In genomic region chrX:119468930-119469635, GRCh38 we compare ENCODE assay signal across 1 cellular context.
TF ChIP-seq lines count a peak whose summit lies in the region.

No MANE protein-coding gene starts in this region.

TF ChIP-seq in K562, 482 proteins besides CTCF, POLR2A, EP300 and RAD21 (continued from another document and continues in another):
- TF ChIP-seq ZNF121 (CRISPR knock-in tag; conservative IDR thresholded peaks at IDR 0.05) = no peak
- no peak; a peak in 2 of 4 replicates for TF ChIP-seq ZNF639 (CRISPR knock-in tag; conservative IDR thresholded peaks at IDR 0.05 in 1 of 2, IDR thresholded peaks at IDR 0.05 in 1 of 2)
- TF ChIP-seq ATF1 (CRISPR knock-in tag; IDR thresholded peaks at IDR 0.05) = no peak; the same call in none of the 2 replicates
- TF ChIP-seq ATF1 (tag; IDR thresholded peaks at IDR 0.05) = peak; percentile 93
- no peak for TF ChIP-seq ZBTB49 (CRISPR knock-in tag; IDR thresholded peaks at IDR 0.05; ENCODE audit: borderline replicate concordance)
- TF ChIP-seq ZNF324 (CRISPR knock-in tag; IDR thresholded peaks at IDR 0.05) = no peak
- peak; percentile 72; the same call in 1 of the 2 replicates for TF ChIP-seq CBX1 (IDR thresholded peaks at IDR 0.05; ENCODE audit: low read depth)
- TF ChIP-seq CREB1 (IDR thresholded peaks at IDR 0.05) = peak; percentile 94
- peak; percentile 93 for TF ChIP-seq CREB1 (CRISPR knock-in tag; IDR thresholded peaks at IDR 0.05)
- TF ChIP-seq KHSRP (IDR thresholded peaks at IDR 0.05) = no peak
- TF ChIP-seq KDM4B (IDR thresholded peaks at IDR 0.05; ENCODE audit: borderline replicate concordance in 2 of 2, low read depth in 1 of 2) = no peak
- peak in 1 of 2 experiments; percentile 48; a peak in 2 of 4 replicates for TF ChIP-seq MAZ (CRISPR knock-in tag; conservative IDR thresholded peaks at IDR 0.05 in 1 of 2, IDR thresholded peaks at IDR 0.05 in 1 of 2)
- TF ChIP-seq NFE2 (IDR thresholded peaks at IDR 0.05; ENCODE audit: low read depth) = no peak
- TF ChIP-seq SRSF9 (IDR thresholded peaks at IDR 0.05; ENCODE audit: borderline replicate concordance, low read depth, low read length) = no peak
- TF ChIP-seq ZNF175 (CRISPR knock-in tag; IDR thresholded peaks at IDR 0.05; ENCODE audit: low read depth) = no peak
- peak in 1 of 2 experiments; percentile 70; a peak in 1 of 4 replicates for TF ChIP-seq RCOR1 (IDR thresholded peaks at IDR 0.05; ENCODE audit: borderline replicate concordance in 1 of 2, low read depth in 2 of 2, low read length in 2 of 2)
- no peak for TF ChIP-seq MITF (IDR thresholded peaks at IDR 0.05)
- TF ChIP-seq MTA3 (IDR thresholded peaks at IDR 0.05; ENCODE audit: borderline replicate concordance) = peak; percentile 52; the same call in 1 of the 2 replicates
- TF ChIP-seq FOXO4 (CRISPR knock-in tag; IDR thresholded peaks at IDR 0.05) = no peak
- peak; percentile 92 for TF ChIP-seq GABPA (tag; conservative IDR thresholded peaks at IDR 0.05; ENCODE audit: low read depth)
- TF ChIP-seq ZNF224 (CRISPR knock-in tag; IDR thresholded peaks at IDR 0.05) = no peak
- no peak for TF ChIP-seq ZNF398 (CRISPR knock-in tag; IDR thresholded peaks at IDR 0.05)
- no peak for TF ChIP-seq CHAMP1 (IDR thresholded peaks at IDR 0.05)
- TF ChIP-seq ZNF778 (CRISPR knock-in tag; IDR thresholded peaks at IDR 0.05) = no peak
- TF ChIP-seq ZNF124 (CRISPR knock-in tag; IDR thresholded peaks at IDR 0.05) = no peak
- TF ChIP-seq GTF3C2 (IDR thresholded peaks at IDR 0.05; ENCODE audit: borderline replicate concordance, extremely low read depth, insufficient read length) = no peak
- peak; percentile 26; the same call in 1 of the 2 replicates for TF ChIP-seq ZBTB7A (IDR thresholded peaks at IDR 0.05; ENCODE audit: borderline replicate concordance, control insufficient read depth, low read depth, low read length)
- TF ChIP-seq TOE1 (IDR thresholded peaks at IDR 0.05; ENCODE audit: borderline replicate concordance) = no peak
- TF ChIP-seq TOE1 (CRISPR knock-in tag; IDR thresholded peaks at IDR 0.05; ENCODE audit: borderline replicate concordance, low read depth) = no peak
- TF ChIP-seq HMG20B (CRISPR knock-in tag; IDR thresholded peaks at IDR 0.05) = no peak
- TF ChIP-seq XRCC3 (IDR thresholded peaks at IDR 0.05) = no peak
- TF ChIP-seq FOXA1 (IDR thresholded peaks at IDR 0.05; ENCODE audit: borderline replicate concordance) = no peak
- no peak for TF ChIP-seq FOS (IDR thresholded peaks at IDR 0.05; ENCODE audit: extremely low read depth, insufficient read length)
- TF ChIP-seq ZNF518B (CRISPR knock-in tag; IDR thresholded peaks at IDR 0.05) = no peak
- no peak for TF ChIP-seq ZNF785 (CRISPR knock-in tag; IDR thresholded peaks at IDR 0.05)
- no peak for TF ChIP-seq KDM2B (CRISPR knock-in tag; IDR thresholded peaks at IDR 0.05)
- TF ChIP-seq U2AF2 (optimal IDR thresholded peaks at IDR 0.05; ENCODE audit: low read depth, low read length) = no peak
